8 cellular contexts compared by ENCODE assay signal in the genomic region with DNA sequence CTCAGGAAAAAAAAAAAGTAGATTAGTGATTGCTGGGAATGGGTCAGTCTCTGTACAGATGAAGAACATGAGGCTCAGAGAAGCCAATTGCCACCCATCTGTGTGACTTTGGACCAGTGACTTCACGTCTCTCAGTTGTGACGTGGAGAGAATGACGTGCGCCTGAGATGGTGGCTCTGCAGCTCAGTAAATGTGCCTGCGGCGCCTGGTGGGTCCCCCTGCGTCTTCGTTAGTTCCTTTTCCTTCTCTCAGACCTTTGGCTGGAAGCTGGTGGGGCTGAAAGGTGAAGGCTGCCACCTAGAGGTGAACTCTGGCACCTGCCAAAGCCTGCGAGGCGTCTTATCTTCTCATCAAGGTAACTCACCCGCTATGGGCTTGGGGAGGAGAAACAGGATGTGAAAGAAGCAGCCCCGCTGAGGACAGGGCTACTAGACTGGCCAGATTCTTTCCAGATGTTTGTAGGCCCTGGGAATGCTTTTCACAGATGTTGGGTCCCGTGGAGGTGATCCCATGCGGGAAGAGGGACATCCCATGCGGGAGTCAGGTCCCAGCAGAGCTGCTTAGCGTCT. TPM values are rescaled to one million over a fixed set of nuclear protein-coding genes. Genes with fewer than 3 reads are reported as not detected.
DNase-seq lines count a peak whose midpoint lies in the region; ATAC-seq and TF ChIP-seq lines count a peak whose summit lies in the region.

No MANE protein-coding gene starts in this region.

- no peaks in the 10 kb centered on the region for H4K20me1 ChIP-seq in SK-N-SH (ENCODE audit: insufficient read depth)

- no peak overlapping the region for H3K9ac ChIP-seq in SK-N-SH

- peak; percentile 94 for TF ChIP-seq RAD21 in SK-N-SH (IDR thresholded peaks at IDR 0.05; ENCODE audit: low read length)

- H3K27ac Mint-ChIP-seq in glutamatergic neuron (ENCODE audit: unreplicated experiment), result no peak overlapping the region

- DNase-seq in GM10248 (ENCODE audit: extremely low spot score) (peak; percentile 91), NCI-H1105 treated with DMSO at 0.1 percent for 48 hours (lab: John Stamatoyannopoulos, UW) (peak; percentile 93), SK-N-SH (peak; percentile 90), glutamatergic neuron (peak; percentile 92), posterior cingulate gyrus (peak; percentile 74 to 97 (median 86)), upper lobe of left lung (peak in 1 of 2 donors; percentile 92)
- DNase-seq in activated naive CD4-positive, alpha-beta T cell treated with Interleukin-2 at 50 U/mL for 16 hours, result peak; percentile 92

- no peaks in the 10 kb centered on the region for H3K36me3 Mint-ChIP-seq in glutamatergic neuron (ENCODE audit: unreplicated experiment)

- H3K4me3 Mint-ChIP-seq in glutamatergic neuron (ENCODE audit: unreplicated experiment), result peak overlapping the region; percentile 20

- TF ChIP-seq EP300 in SK-N-SH (IDR thresholded peaks at IDR 0.05; ENCODE audit: borderline replicate concordance in 1 of 2, low read depth in 1 of 2, low read length in 1 of 2), result no peak
- no peak for TF ChIP-seq EP300 in upper lobe of left lung (IDR thresholded peaks at IDR 0.05)

- peaks cover 7% of the 10 kb centered on the region for H3K27me3 Mint-ChIP-seq in glutamatergic neuron (ENCODE audit: unreplicated experiment)

- no peaks in the 10 kb centered on the region for H3K36me3 ChIP-seq in SK-N-SH (replicated peaks in 1 of 2; ENCODE audit: control insufficient read depth in 1 of 2, insufficient read depth in 2 of 2, low read length in 1 of 2)
- no peaks in the 10 kb centered on the region for H3K36me3 ChIP-seq in upper lobe of left lung

- H3K4me1 ChIP-seq in SK-N-SH (ENCODE audit: control insufficient read depth in 1 of 2, insufficient read depth in 2 of 2, low read depth in 1 of 2, low read length in 1 of 2) (peaks cover 4 to 9% of the 10 kb centered on the region in 2 experiments; a peak in 2 of 4 replicates), upper lobe of left lung (peaks cover 2 to 12% (median 9%) of the 10 kb centered on the region in 4 donors)

- TF ChIP-seq POLR2A in upper lobe of left lung (IDR thresholded peaks at IDR 0.05), result no peak

- H3K9me3 Mint-ChIP-seq in glutamatergic neuron (ENCODE audit: unreplicated experiment), result no peaks in the 10 kb centered on the region

- peak overlapping the region; percentile 66 for H2AFZ ChIP-seq in SK-N-SH (ENCODE audit: low read depth)

- TF ChIP-seq CTCF in GM10248 (IDR thresholded peaks at IDR 0.05; ENCODE audit: control extremely low read depth, extremely low read depth, low read depth, missing control alignments) (peak; percentile 95), SK-N-SH (IDR thresholded peaks at IDR 0.05) (peak; percentile 97), glutamatergic neuron (IDR thresholded peaks at IDR 0.05; ENCODE audit: partially characterized antibody, unreplicated experiment) (peak; percentile 82), upper lobe of left lung (IDR thresholded peaks at IDR 0.05) (peak; percentile 88 to 94 (median 92))

- no peaks in the 10 kb centered on the region for H3K79me2 ChIP-seq in SK-N-SH (ENCODE audit: insufficient read depth)

- H3K4me3 ChIP-seq in SK-N-SH (ENCODE audit: low read depth in 2 of 2, low read length in 1 of 2) (peak overlapping the region in 1 of 2 experiments; percentile 31; a peak in 1 of 4 replicates), upper lobe of left lung (peak overlapping the region in 1 of 4 donors; percentile 11)

- WGBS in SK-N-SH (ENCODE audit: low lambda C conversion rate), result 10% methylated on average over 16 of the region's 16 CpGs
- 1 to 3% methylated on average over 16 of the region's 16 CpGs for WGBS in upper lobe of left lung, 2 donors

- no peaks in the 10 kb centered on the region for H3K9me2 ChIP-seq in SK-N-SH

- POLR2A ChIA-PET in GM10248 (lab: Yijun Ruan, JAX), result interaction anchor here (0.5 to 1.0 kb wide), 3 partner anchors 15 to 163 kb away, joined by 3 to 6 read pairs (median 4); no protein-coding TSS in a partner anchor
- POLR2A ChIA-PET in SK-N-SH (lab: Yijun Ruan, JAX), result interaction anchor here (0.7 to 1.7 kb wide), 5 partner anchors 9 to 195 kb away, joined by 3 to 11 read pairs (median 5); a partner anchor contains a TSS

- H3F3A ChIP-seq in SK-N-SH (replicated peaks; ENCODE audit: insufficient read depth), result no peaks in the 10 kb centered on the region

- H3K27ac ChIP-seq in SK-N-SH (ENCODE audit: low read depth in 2 of 2, low read length in 1 of 2), result peak overlapping the region in 1 of 2 experiments; percentile 14; a peak in 1 of 4 replicates
- no peak overlapping the region for H3K27ac ChIP-seq in upper lobe of left lung

- H3K9me3 ChIP-seq in SK-N-SH (no peaks in the 10 kb centered on the region), upper lobe of left lung (no peaks in the 10 kb centered on the region)

- H3K4me1 Mint-ChIP-seq in glutamatergic neuron (ENCODE audit: low read depth, unreplicated experiment), result peaks cover 4% of the 10 kb centered on the region

- peak overlapping the region; percentile 20; the same call in 1 of the 2 replicates for H3K4me2 ChIP-seq in SK-N-SH

- H3K27me3 ChIP-seq in SK-N-SH (ENCODE audit: insufficient read depth), result no peaks in the 10 kb centered on the region
- no peaks in the 10 kb centered on the region for H3K27me3 ChIP-seq in upper lobe of left lung

- ATAC-seq in HG02759 (IDR thresholded peaks at IDR 0.05; ENCODE audit: unreplicated experiment), result peak; percentile 86
- ATAC-seq in upper lobe of left lung (ENCODE audit: low FRiP score in 2 of 2), result peak; percentile 93 to 95

- intact Hi-C loops in posterior cingulate gyrus (cut with DNase I), result loop anchor here (1.0 to 10.0 kb wide), 2 partner anchors 42 to 195 kb away; a partner anchor contains a TSS

- CTCF ChIA-PET in GM10248 (lab: Yijun Ruan, JAX), result interaction anchor here (0.6 to 28.7 kb wide), 31 partner anchors 9 to 576 kb away, joined by 3 to 858 read pairs (median 4); a partner anchor contains a TSS
- CTCF ChIA-PET in SK-N-SH (lab: Yijun Ruan, JAX), result interaction anchor here (0.6 to 29.7 kb wide), 52 partner anchors 9 to 563 kb away, joined by 3 to 708 read pairs (median 4); a partner anchor contains a TSS

TF ChIP-seq in SK-N-SH, 30 proteins besides CTCF, POLR2A, EP300 and RAD21 (continues in another document):
- no peak for TF ChIP-seq EZH2phosphoT487 (IDR thresholded peaks at IDR 0.05; ENCODE audit: borderline replicate concordance, low read depth)
- TF ChIP-seq, protein P1, sequence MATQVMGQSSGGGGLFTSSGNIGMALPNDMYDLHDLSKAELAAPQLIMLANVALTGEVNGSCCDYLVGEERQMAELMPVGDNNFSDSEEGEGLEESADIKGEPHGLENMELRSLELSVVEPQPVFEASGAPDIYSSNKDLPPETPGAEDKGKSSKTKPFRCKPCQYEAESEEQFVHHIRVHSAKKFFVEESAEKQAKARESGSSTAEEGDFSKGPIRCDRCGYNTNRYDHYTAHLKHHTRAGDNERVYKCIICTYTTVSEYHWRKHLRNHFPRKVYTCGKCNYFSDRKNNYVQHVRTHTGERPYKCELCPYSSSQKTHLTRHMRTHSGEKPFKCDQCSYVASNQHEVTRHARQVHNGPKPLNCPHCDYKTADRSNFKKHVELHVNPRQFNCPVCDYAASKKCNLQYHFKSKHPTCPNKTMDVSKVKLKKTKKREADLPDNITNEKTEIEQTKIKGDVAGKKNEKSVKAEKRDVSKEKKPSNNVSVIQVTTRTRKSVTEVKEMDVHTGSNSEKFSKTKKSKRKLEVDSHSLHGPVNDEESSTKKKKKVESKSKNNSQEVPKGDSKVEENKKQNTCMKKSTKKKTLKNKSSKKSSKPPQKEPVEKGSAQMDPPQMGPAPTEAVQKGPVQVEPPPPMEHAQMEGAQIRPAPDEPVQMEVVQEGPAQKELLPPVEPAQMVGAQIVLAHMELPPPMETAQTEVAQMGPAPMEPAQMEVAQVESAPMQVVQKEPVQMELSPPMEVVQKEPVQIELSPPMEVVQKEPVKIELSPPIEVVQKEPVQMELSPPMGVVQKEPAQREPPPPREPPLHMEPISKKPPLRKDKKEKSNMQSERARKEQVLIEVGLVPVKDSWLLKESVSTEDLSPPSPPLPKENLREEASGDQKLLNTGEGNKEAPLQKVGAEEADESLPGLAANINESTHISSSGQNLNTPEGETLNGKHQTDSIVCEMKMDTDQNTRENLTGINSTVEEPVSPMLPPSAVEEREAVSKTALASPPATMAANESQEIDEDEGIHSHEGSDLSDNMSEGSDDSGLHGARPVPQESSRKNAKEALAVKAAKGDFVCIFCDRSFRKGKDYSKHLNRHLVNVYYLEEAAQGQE (IDR thresholded peaks at IDR 0.05; ENCODE audit: low read depth, low read length), result 0 out of 2 replicates have a peak, but pooled peaks have one; percentile 27
- TF ChIP-seq RCOR1 (IDR thresholded peaks at IDR 0.05; ENCODE audit: low read length), result peak; percentile 88
- TF ChIP-seq, protein P2, sequence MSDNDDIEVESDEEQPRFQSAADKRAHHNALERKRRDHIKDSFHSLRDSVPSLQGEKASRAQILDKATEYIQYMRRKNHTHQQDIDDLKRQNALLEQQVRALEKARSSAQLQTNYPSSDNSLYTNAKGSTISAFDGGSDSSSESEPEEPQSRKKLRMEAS (IDR thresholded peaks at IDR 0.05; ENCODE audit: low read depth), result 0 out of 2 replicates have a peak, but pooled peaks have one; percentile 42
- TF ChIP-seq TAF1 (IDR thresholded peaks at IDR 0.05; ENCODE audit: borderline replicate concordance, low read depth, low read length), result peak; percentile 35; the same call in 1 of the 2 replicates
- no peak for TF ChIP-seq FOXJ3 (CRISPR knock-in tag; IDR thresholded peaks at IDR 0.05)
- TF ChIP-seq JUND (IDR thresholded peaks at IDR 0.05), result no peak
- TF ChIP-seq RXRA (IDR thresholded peaks at IDR 0.05; ENCODE audit: borderline replicate concordance, low read depth), result no peak
- no peak for TF ChIP-seq YY1 (IDR thresholded peaks at IDR 0.05; ENCODE audit: low read depth)
- no peak for TF ChIP-seq RFX5 (IDR thresholded peaks at IDR 0.05; ENCODE audit: low read length)
- peak; percentile 82 for TF ChIP-seq TCF12 (IDR thresholded peaks at IDR 0.05)

RNA-seq across cellular contexts. Expression of a gene that starts 8.7 kb away (rescaled TPM):
- 0.43 and 0.44 TPM in 2 replicates for polyA plus RNA-seq in SK-N-SH (2012; rRNA removed)
- polyA plus RNA-seq in SK-N-SH (2012; cell fraction: cytosol; rRNA removed), result 0.30 and 0.47 TPM in 2 replicates
- 1.1 and 1.7 TPM in 2 replicates for polyA plus RNA-seq in SK-N-SH (2012; cell fraction: nucleus; rRNA removed)
- 5.4 TPM for total RNA-seq in glutamatergic neuron (ENCODE audit: unreplicated experiment)
- 1 to 10 TPM in 5 of 6 donors, under 1 TPM in 1; 0.69 to 1.9 (median 1.1) TPM for total RNA-seq in upper lobe of left lung

RNA-seq across cellular contexts. Expression of a gene that starts 19.5 kb away (rescaled TPM):
- polyA plus RNA-seq in SK-N-SH (2012; rRNA removed), result 394 and 504 TPM in 2 replicates
- 247 and 268 TPM in 2 replicates for polyA plus RNA-seq in SK-N-SH (2012; cell fraction: cytosol; rRNA removed)
- polyA plus RNA-seq in SK-N-SH (2012; cell fraction: nucleus; rRNA removed), result 1,333 and 1,662 TPM in 2 replicates
- total RNA-seq in glutamatergic neuron (ENCODE audit: unreplicated experiment), result 10.9 TPM
- total RNA-seq in upper lobe of left lung, result 100 to 1,000 TPM in 4 of 6 donors, 10 to 100 TPM in 2; 75.4 to 269 (median 135) TPM

RNA-seq across cellular contexts. Expression of a gene that starts 55.8 kb away (rescaled TPM):
- polyA plus RNA-seq in SK-N-SH (2012; rRNA removed), result 19.6 and 25.2 TPM in 2 replicates
- polyA plus RNA-seq in SK-N-SH (2012; cell fraction: cytosol; rRNA removed), result 8.6 and 12.3 TPM in 2 replicates
- 75.5 and 82.9 TPM in 2 replicates for polyA plus RNA-seq in SK-N-SH (2012; cell fraction: nucleus; rRNA removed)
- total RNA-seq in glutamatergic neuron (ENCODE audit: unreplicated experiment) (53.5 TPM), upper lobe of left lung (10 to 100 TPM; 29.5 to 47.2 (median 41.8) TPM)
